ENCODE assay signal across 1 cellular context in the genomic region with DNA sequence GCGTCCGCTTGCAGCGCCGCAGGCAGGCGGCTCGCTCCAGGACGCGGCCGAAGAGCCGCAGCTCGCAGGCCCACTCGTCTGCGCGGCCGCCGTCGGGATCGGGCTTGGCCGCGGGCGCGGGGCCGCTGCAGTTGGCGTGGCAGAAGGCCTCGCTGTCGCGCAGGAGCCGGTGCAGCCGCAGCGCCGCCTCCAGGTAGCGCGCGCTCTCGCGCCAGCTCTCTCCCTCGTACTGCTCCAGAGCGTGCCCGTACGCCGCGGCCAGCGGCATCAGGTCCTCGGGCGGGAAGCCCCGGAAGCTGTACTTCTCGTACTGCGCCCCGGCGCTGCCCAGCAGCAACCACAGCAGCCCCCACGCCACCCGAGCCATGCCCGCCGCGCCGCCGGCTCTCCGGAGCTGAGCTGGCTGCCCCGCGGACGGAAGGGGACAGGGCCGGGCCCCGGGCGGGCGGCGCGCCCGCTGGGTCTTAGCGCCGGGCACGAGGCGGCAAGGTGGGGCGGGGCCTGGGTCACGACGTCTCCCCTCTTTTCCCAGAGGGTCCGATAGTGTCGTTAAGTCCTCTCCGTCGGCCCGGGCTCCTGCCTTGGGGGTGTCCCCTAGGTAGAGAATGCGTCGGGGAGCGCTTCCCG.
TF ChIP-seq lines count a peak whose summit lies in the region.

A gene with protein sequence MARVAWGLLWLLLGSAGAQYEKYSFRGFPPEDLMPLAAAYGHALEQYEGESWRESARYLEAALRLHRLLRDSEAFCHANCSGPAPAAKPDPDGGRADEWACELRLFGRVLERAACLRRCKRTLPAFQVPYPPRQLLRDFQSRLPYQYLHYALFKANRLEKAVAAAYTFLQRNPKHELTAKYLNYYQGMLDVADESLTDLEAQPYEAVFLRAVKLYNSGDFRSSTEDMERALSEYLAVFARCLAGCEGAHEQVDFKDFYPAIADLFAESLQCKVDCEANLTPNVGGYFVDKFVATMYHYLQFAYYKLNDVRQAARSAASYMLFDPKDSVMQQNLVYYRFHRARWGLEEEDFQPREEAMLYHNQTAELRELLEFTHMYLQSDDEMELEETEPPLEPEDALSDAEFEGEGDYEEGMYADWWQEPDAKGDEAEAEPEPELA (minus strand): TSS at position 401 of the 627 bp plus-strand sequence. CDS start 34 bp downstream, at position 367.

TF ChIP-seq in SK-N-SH, 30 proteins besides CTCF, POLR2A, EP300 and RAD21 (continued from another document):
- TF ChIP-seq, protein P1, sequence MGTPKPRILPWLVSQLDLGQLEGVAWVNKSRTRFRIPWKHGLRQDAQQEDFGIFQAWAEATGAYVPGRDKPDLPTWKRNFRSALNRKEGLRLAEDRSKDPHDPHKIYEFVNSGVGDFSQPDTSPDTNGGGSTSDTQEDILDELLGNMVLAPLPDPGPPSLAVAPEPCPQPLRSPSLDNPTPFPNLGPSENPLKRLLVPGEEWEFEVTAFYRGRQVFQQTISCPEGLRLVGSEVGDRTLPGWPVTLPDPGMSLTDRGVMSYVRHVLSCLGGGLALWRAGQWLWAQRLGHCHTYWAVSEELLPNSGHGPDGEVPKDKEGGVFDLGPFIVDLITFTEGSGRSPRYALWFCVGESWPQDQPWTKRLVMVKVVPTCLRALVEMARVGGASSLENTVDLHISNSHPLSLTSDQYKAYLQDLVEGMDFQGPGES (IDR thresholded peaks at IDR 0.05; ENCODE audit: low read depth, low read length), result no peak
- no peak for TF ChIP-seq NFIC (IDR thresholded peaks at IDR 0.05; ENCODE audit: borderline replicate concordance)
- TF ChIP-seq, protein P2, sequence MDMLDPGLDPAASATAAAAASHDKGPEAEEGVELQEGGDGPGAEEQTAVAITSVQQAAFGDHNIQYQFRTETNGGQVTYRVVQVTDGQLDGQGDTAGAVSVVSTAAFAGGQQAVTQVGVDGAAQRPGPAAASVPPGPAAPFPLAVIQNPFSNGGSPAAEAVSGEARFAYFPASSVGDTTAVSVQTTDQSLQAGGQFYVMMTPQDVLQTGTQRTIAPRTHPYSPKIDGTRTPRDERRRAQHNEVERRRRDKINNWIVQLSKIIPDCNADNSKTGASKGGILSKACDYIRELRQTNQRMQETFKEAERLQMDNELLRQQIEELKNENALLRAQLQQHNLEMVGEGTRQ (IDR thresholded peaks at IDR 0.05; ENCODE audit: borderline replicate concordance, low read depth, low read length), result no peak
- TF ChIP-seq, protein P3, sequence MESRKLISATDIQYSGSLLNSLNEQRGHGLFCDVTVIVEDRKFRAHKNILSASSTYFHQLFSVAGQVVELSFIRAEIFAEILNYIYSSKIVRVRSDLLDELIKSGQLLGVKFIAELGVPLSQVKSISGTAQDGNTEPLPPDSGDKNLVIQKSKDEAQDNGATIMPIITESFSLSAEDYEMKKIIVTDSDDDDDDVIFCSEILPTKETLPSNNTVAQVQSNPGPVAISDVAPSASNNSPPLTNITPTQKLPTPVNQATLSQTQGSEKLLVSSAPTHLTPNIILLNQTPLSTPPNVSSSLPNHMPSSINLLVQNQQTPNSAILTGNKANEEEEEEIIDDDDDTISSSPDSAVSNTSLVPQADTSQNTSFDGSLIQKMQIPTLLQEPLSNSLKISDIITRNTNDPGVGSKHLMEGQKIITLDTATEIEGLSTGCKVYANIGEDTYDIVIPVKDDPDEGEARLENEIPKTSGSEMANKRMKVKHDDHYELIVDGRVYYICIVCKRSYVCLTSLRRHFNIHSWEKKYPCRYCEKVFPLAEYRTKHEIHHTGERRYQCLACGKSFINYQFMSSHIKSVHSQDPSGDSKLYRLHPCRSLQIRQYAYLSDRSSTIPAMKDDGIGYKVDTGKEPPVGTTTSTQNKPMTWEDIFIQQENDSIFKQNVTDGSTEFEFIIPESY (IDR thresholded peaks at IDR 0.05; ENCODE audit: borderline replicate concordance, low read depth), result no peak
- TF ChIP-seq RCOR1 (IDR thresholded peaks at IDR 0.05; ENCODE audit: low read length), result no peak
- TF ChIP-seq SMC3 (IDR thresholded peaks at IDR 0.05; ENCODE audit: low read depth, low read length), result peak; percentile 39
- TF ChIP-seq, protein P4, sequence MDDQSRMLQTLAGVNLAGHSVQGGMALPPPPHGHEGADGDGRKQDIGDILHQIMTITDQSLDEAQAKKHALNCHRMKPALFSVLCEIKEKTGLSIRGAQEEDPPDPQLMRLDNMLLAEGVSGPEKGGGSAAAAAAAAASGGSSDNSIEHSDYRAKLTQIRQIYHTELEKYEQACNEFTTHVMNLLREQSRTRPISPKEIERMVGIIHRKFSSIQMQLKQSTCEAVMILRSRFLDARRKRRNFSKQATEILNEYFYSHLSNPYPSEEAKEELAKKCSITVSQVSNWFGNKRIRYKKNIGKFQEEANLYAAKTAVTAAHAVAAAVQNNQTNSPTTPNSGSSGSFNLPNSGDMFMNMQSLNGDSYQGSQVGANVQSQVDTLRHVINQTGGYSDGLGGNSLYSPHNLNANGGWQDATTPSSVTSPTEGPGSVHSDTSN (IDR thresholded peaks at IDR 0.05), result no peak
- TF ChIP-seq MEF2A (IDR thresholded peaks at IDR 0.05; ENCODE audit: borderline replicate concordance, low read depth), result no peak
- TF ChIP-seq, protein P5, sequence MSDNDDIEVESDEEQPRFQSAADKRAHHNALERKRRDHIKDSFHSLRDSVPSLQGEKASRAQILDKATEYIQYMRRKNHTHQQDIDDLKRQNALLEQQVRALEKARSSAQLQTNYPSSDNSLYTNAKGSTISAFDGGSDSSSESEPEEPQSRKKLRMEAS (IDR thresholded peaks at IDR 0.05; ENCODE audit: low read depth), result peak; percentile 70
- TF ChIP-seq EZH2phosphoT487 (IDR thresholded peaks at IDR 0.05; ENCODE audit: borderline replicate concordance, low read depth), result no peak
- TF ChIP-seq POLR2AphosphoS5 (IDR thresholded peaks at IDR 0.05; ENCODE audit: low read depth, low read length), result peak; percentile 47; the same call in 1 of the 2 replicates
- TF ChIP-seq NRF1 (IDR thresholded peaks at IDR 0.05; ENCODE audit: low read depth, low read length), result peak; percentile 31
- TF ChIP-seq GATA2 (CRISPR knock-in tag; IDR thresholded peaks at IDR 0.05), result no peak
- peak; percentile 49 for TF ChIP-seq GABPA (IDR thresholded peaks at IDR 0.05; ENCODE audit: low read depth)
- TF ChIP-seq CHD2 (IDR thresholded peaks at IDR 0.05; ENCODE audit: low read length, partially characterized antibody), result peak; percentile 44
- no peak for TF ChIP-seq FOXM1 (IDR thresholded peaks at IDR 0.05; ENCODE audit: low read depth)
